Comparison of ENCODE assay signal across 27 cellular contexts in the genomic region with DNA sequence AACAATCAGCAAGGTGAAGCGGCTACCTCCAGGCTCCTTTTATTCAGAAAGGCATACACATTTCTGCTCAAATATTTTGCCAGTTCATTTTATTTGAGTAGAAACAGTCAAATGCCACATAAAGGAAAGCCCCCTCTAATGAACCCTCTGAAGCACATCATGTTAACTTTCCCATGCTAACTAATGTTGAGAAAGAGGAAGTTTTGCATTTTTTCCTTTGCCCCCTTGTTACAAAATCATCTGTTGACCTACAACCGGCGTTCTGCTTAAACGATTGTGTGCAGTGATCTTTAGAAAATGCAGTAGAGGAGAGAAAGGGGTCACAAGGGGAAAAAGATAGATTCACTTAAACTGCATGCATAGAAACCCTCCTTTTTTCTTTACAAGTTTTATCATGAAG. TPM values are rescaled to one million over a fixed set of nuclear protein-coding genes. Genes with fewer than 3 reads are reported as not detected.
DNase-seq lines count a peak whose midpoint lies in the region; ATAC-seq and TF ChIP-seq lines count a peak whose summit lies in the region.
"Had no signal": no experiment of that assay in that cellular context is flagged by ENCODE, and none has a peak within 500 bp of the region (broad histone marks: within the 10 kb centered on the region; RNA-seq: fewer than 3 reads in every experiment).

No MANE protein-coding gene starts in this region.

- POLR2A ChIA-PET in activated B cell treated with CpG ODN at 0.5 μM for 24 hours (lab: Charles Lee) = no interaction called here

- peaks cover 8% of the 10 kb centered on the region for H3K36me3 Mint-ChIP-seq in activated B cell treated with CpG ODN at 0.5 μM for 24 hours (ENCODE audit: low read depth)
- H3K36me3 Mint-ChIP-seq in neural crest cell (ENCODE audit: low read depth) = no peaks in the 10 kb centered on the region
- H3K36me3 Mint-ChIP-seq in activated T-cell treated with anti-CD3 and anti-CD28 coated beads, Interleukin-2, amount 50 U/mL, for 4 hours (ENCODE audit: insufficient read depth) = no peaks in the 10 kb centered on the region
- H3K36me3 Mint-ChIP-seq: activated CD8-positive, alpha-beta memory T cell treated with anti-CD3 and anti-CD28 coated beads, Interleukin-2, amount 10 ng/mL, durations not matched to agents 7 days and 5 days; activated naive CD8-positive, alpha-beta T cell treated with anti-CD3 and anti-CD28 coated beads, Interleukin-2, amount 10 ng/mL, durations not matched to agents 7 days and 5 days; naive thymus-derived CD4-positive, alpha-beta T cell had no signal

- H3K27ac Mint-ChIP-seq in activated B cell treated with CpG ODN at 0.5 μM for 24 hours (peak overlapping the region; percentile 82), neural crest cell (ENCODE audit: unreplicated experiment) (peak overlapping the region; percentile 85)
- H3K27ac Mint-ChIP-seq: activated CD8-positive, alpha-beta memory T cell treated with anti-CD3 and anti-CD28 coated beads, Interleukin-2, amount 10 ng/mL, durations not matched to agents 7 days and 5 days; activated naive CD8-positive, alpha-beta T cell treated with anti-CD3 and anti-CD28 coated beads, Interleukin-2, amount 10 ng/mL, durations not matched to agents 7 days and 5 days; activated T-helper 2 cell treated with anti-CD3 and anti-CD28 coated beads, Interferon-gamma antibody, Interleukin-2, Interleukin-4, amounts not matched to agents 10 μg/mL and 5 μg/mL and 100 μg/mL, durations not matched to agents 14 hours and 24 hours and 36 hours; CD4-positive, alpha-beta T cell; H9; naive thymus-derived CD4-positive, alpha-beta T cell had no signal

- ATAC-seq in activated B cell treated with CpG ODN at 0.5 μM for 24 hours (ENCODE audit: low read depth) (peak; percentile 75), HG03139 (IDR thresholded peaks at IDR 0.05; ENCODE audit: unreplicated experiment) (no peak)
- ATAC-seq in activated T-cell treated with anti-CD3 and anti-CD28 coated beads, Interleukin-2, amount 50 U/mL, for 4 hours = no peak
- ATAC-seq: activated CD8-positive, alpha-beta memory T cell treated with anti-CD3 and anti-CD28 coated beads, Interleukin-2, amount 10 ng/mL, durations not matched to agents 7 days and 5 days; naive thymus-derived CD4-positive, alpha-beta T cell; pancreas had no signal

- peak; percentile 0 for DNase-seq in GM12865 (ENCODE audit: low read depth)
- DNase-seq in NB4 (ENCODE audit: low read depth) = peak; percentile 53
- DNase-seq in activated B cell treated with CpG ODN at 0.5 μM for 24 hours = no peak
- DNase-seq in neural crest cell (ENCODE audit: low read depth, low spot score) = no peak
- DNase-seq in suprapubic skin (ENCODE audit: low spot score in 2 of 2) = no peak
- no peak for DNase-seq in stimulated activated CD4-positive, alpha-beta T cell treated with anti-CD3 and anti-CD28 coated beads, Interleukin-2, amount 100 ng/mL, for 48 hours
- no peak for DNase-seq in activated T-cell treated with anti-CD3 and anti-CD28 coated beads, Interleukin-2, amount 50 U/mL, for 4 hours
- DNase-seq: activated CD4-positive, alpha-beta T cell treated with anti-CD3 and anti-CD28 coated beads for 4 hours; activated CD8-positive, alpha-beta memory T cell treated with anti-CD3 and anti-CD28 coated beads, Interleukin-2, amount 10 ng/mL, durations not matched to agents 7 days and 5 days; activated naive CD8-positive, alpha-beta T cell treated with anti-CD3 and anti-CD28 coated beads, Interleukin-2, amount 10 ng/mL, durations not matched to agents 7 days and 5 days; CD4-positive, alpha-beta T cell; DMS153; effector CD4-positive, alpha-beta T cell; H9; kidney glomerular epithelial cell; mesendoderm; naive thymus-derived CD4-positive, alpha-beta T cell; NCI-H1436 treated with DMSO at 0.1 percent for 48 hours; NCI-H82; pancreas; sigmoid colon; stimulated activated naive CD4-positive, alpha-beta T cell treated with Interleukin-2 at 50 U/mL for 16 hours; tibial artery had no signal

- H3K4me1 ChIP-seq in suprapubic skin = peaks cover under 1% of the 10 kb centered on the region
- H3K4me1 ChIP-seq: pancreas, sigmoid colon, tibial artery had no signal

- intact Hi-C loops in activated B cell treated with CpG ODN at 0.5 μM for 24 hours (cut with micrococcal nuclease) = loop anchor here (2.0 to 10.0 kb wide), 5 partner anchors 72 to 370 kb away; partner anchors contain the start of gene TMSB4X

- 80% methylated on average over 4 of the region's 4 CpGs for WGBS in suprapubic skin

- H3K9me3 ChIP-seq in suprapubic skin = no peaks in the 10 kb centered on the region
- H3K9me3 ChIP-seq: pancreas, sigmoid colon, tibial artery had no signal

- H3K27me3 ChIP-seq in suprapubic skin = no peaks in the 10 kb centered on the region
- H3K27me3 ChIP-seq: sigmoid colon, tibial artery had no signal

- H3K36me3 ChIP-seq in suprapubic skin = no peaks in the 10 kb centered on the region
- H3K36me3 ChIP-seq: pancreas, sigmoid colon, tibial artery had no signal

- H3K27ac ChIP-seq in suprapubic skin = no peak overlapping the region
- H3K27ac ChIP-seq: pancreas, sigmoid colon, tibial artery had no signal

- no peak overlapping the region for H3K4me3 ChIP-seq in GM12865 (ENCODE audit: low read depth, low read length)
- no peak overlapping the region for H3K4me3 ChIP-seq in NB4 (ENCODE audit: low read depth, low read length)
- no peak overlapping the region for H3K4me3 ChIP-seq in suprapubic skin
- H3K4me3 ChIP-seq: pancreas, sigmoid colon, tibial artery had no signal

- no peaks in the 10 kb centered on the region for H3K27me3 Mint-ChIP-seq in activated B cell treated with CpG ODN at 0.5 μM for 24 hours
- H3K27me3 Mint-ChIP-seq in neural crest cell (ENCODE audit: low read depth) = no peaks in the 10 kb centered on the region
- H3K27me3 Mint-ChIP-seq in activated T-cell treated with anti-CD3 and anti-CD28 coated beads, Interleukin-2, amount 50 U/mL, for 4 hours (ENCODE audit: low read depth) = no peaks in the 10 kb centered on the region
- H3K27me3 Mint-ChIP-seq: activated CD8-positive, alpha-beta memory T cell treated with anti-CD3 and anti-CD28 coated beads, Interleukin-2, amount 10 ng/mL, durations not matched to agents 7 days and 5 days; activated naive CD8-positive, alpha-beta T cell treated with anti-CD3 and anti-CD28 coated beads, Interleukin-2, amount 10 ng/mL, durations not matched to agents 7 days and 5 days; CD4-positive, alpha-beta T cell; naive thymus-derived CD4-positive, alpha-beta T cell had no signal

- TF ChIP-seq CTCF in GM12865 (IDR thresholded peaks at IDR 0.05; ENCODE audit: insufficient read depth, low read depth, low read length, missing control alignments) (no peak), NB4 (IDR thresholded peaks at IDR 0.05; ENCODE audit: low read depth, low read length) (no peak), activated B cell treated with CpG ODN at 0.5 μM for 24 hours (IDR thresholded peaks at IDR 0.05) (no peak), neural crest cell (conservative IDR thresholded peaks at IDR 0.05) (no peak), suprapubic skin (IDR thresholded peaks at IDR 0.05) (no peak)

- H3K4me3 Mint-ChIP-seq in activated B cell treated with CpG ODN at 0.5 μM for 24 hours (peak overlapping the region; percentile 61), neural crest cell (no peak overlapping the region)
- no peak overlapping the region for H3K4me3 Mint-ChIP-seq in activated T-cell treated with anti-CD3 and anti-CD28 coated beads, Interleukin-2, amount 50 U/mL, for 4 hours
- H3K4me3 Mint-ChIP-seq: activated CD8-positive, alpha-beta memory T cell treated with anti-CD3 and anti-CD28 coated beads, Interleukin-2, amount 10 ng/mL, durations not matched to agents 7 days and 5 days; activated naive CD8-positive, alpha-beta T cell treated with anti-CD3 and anti-CD28 coated beads, Interleukin-2, amount 10 ng/mL, durations not matched to agents 7 days and 5 days; CD4-positive, alpha-beta T cell; H9; naive thymus-derived CD4-positive, alpha-beta T cell had no signal

- CTCF ChIA-PET in activated B cell treated with CpG ODN at 0.5 μM for 24 hours (lab: Charles Lee) = no interaction called here

- TF ChIP-seq POLR2A in NB4 (IDR thresholded peaks at IDR 0.05; ENCODE audit: extremely low read depth, insufficient read length) = no peak
- no peak for TF ChIP-seq POLR2A in suprapubic skin (IDR thresholded peaks at IDR 0.05)

- H3K9me3 Mint-ChIP-seq in activated B cell treated with CpG ODN at 0.5 μM for 24 hours (peaks cover 2% of the 10 kb centered on the region), neural crest cell (peaks cover 6% of the 10 kb centered on the region)
- no peaks in the 10 kb centered on the region for H3K9me3 Mint-ChIP-seq in activated T-cell treated with anti-CD3 and anti-CD28 coated beads, Interleukin-2, amount 50 U/mL, for 4 hours
- H3K9me3 Mint-ChIP-seq: activated naive CD8-positive, alpha-beta T cell treated with anti-CD3 and anti-CD28 coated beads, Interleukin-2, amount 10 ng/mL, durations not matched to agents 7 days and 5 days; activated T-helper 2 cell treated with anti-CD3 and anti-CD28 coated beads, Interferon-gamma antibody, Interleukin-2, Interleukin-4, amounts not matched to agents 10 μg/mL and 5 μg/mL and 100 μg/mL, durations not matched to agents 14 hours and 24 hours and 36 hours; CD4-positive, alpha-beta T cell had no signal

- H3K4me1 Mint-ChIP-seq in activated B cell treated with CpG ODN at 0.5 μM for 24 hours (peaks cover 39% of the 10 kb centered on the region), neural crest cell (peaks cover 20% of the 10 kb centered on the region)
- H3K4me1 Mint-ChIP-seq in activated T-cell treated with anti-CD3 and anti-CD28 coated beads, Interleukin-2, amount 50 U/mL, for 4 hours (ENCODE audit: low read depth) = no peaks in the 10 kb centered on the region
- H3K4me1 Mint-ChIP-seq: activated CD8-positive, alpha-beta memory T cell treated with anti-CD3 and anti-CD28 coated beads, Interleukin-2, amount 10 ng/mL, durations not matched to agents 7 days and 5 days; activated naive CD8-positive, alpha-beta T cell treated with anti-CD3 and anti-CD28 coated beads, Interleukin-2, amount 10 ng/mL, durations not matched to agents 7 days and 5 days had no signal

- no peak for TF ChIP-seq EP300 in suprapubic skin (IDR thresholded peaks at IDR 0.05)

RNA-seq across cellular contexts. Expression of gene ATXN3L, which starts 25.2 kb away (rescaled TPM):
- not detected in 2 replicates for total RNA-seq in activated B cell treated with CpG ODN at 0.5 μM for 24 hours
- not detected in 2 replicates for total RNA-seq in neural crest cell
- total RNA-seq in suprapubic skin = not detected
- not detected for total RNA-seq in activated T-cell treated with anti-CD3 and anti-CD28 coated beads, Interleukin-2, amount 50 U/mL, for 4 hours
- total RNA-seq: activated CD8-positive, alpha-beta memory T cell treated with anti-CD3 and anti-CD28 coated beads, Interleukin-2, amount 10 ng/mL, durations not matched to agents 7 days and 5 days; activated naive CD8-positive, alpha-beta T cell treated with anti-CD3 and anti-CD28 coated beads, Interleukin-2, amount 10 ng/mL, durations not matched to agents 7 days and 5 days; activated T-helper 2 cell treated with anti-CD3 and anti-CD28 coated beads, Interferon-gamma antibody, Interleukin-2, Interleukin-4, amounts not matched to agents 10 μg/mL and 5 μg/mL and 100 μg/mL, durations not matched to agents 14 hours and 24 hours and 36 hours; CD4-positive, alpha-beta T cell; cerebellum; frontal cortex; H9; naive thymus-derived CD4-positive, alpha-beta T cell; pancreas; sigmoid colon had no signal

Comparison
In these comparisons a context has a peak if more than half of its experiments do, and no peak if none do; other contexts are left out.
1. DNase-seq: peak in GM12865 (single experiment) and NB4 (single experiment); none in activated B cell treated with CpG ODN at 0.5 μM for 24 hours (single experiment), neural crest cell (single experiment), suprapubic skin (0 of 2), stimulated activated CD4-positive, alpha-beta T cell treated with anti-CD3 and anti-CD28 coated beads, Interleukin-2, amount 100 ng/mL, for 48 hours (0 of 2) and activated T-cell treated with anti-CD3 and anti-CD28 coated beads, Interleukin-2, amount 50 U/mL, for 4 hours (single experiment).